ENCODE assay signal across 11 cellular contexts in genomic region chr14:51547260-51547659, GRCh38.
A peak's percentile ranks its signal among the peaks of the same experiment; 100 is the strongest.
DNase-seq lines count a peak whose midpoint lies in the region; ATAC-seq, FAIRE-seq and TF ChIP-seq lines count a peak whose summit lies in the region.
"Had no signal": no experiment of that assay in that cellular context is flagged by ENCODE, and none has a peak within 500 bp of the region (broad histone marks: within the 10 kb centered on the region; RNA-seq: fewer than 3 reads in every experiment).

No MANE protein-coding gene starts in this region.

- H3K4me1 ChIP-seq in SJCRH30 (peaks cover 18% of the 10 kb centered on the region), prostate gland (replicated peaks) (peaks cover 2% of the 10 kb centered on the region)
- no peaks in the 10 kb centered on the region for H3K4me1 ChIP-seq in naive thymus-derived CD4-positive, alpha-beta T cell (ENCODE audit: control insufficient read depth in 2 of 2, insufficient read depth in 2 of 2, low read length in 2 of 2)
- H3K4me1 ChIP-seq: Peyer's patch had no signal

- H3K27me3 ChIP-seq in SJCRH30 (no peaks in the 10 kb centered on the region), prostate gland (replicated peaks; ENCODE audit: insufficient read depth) (no peaks in the 10 kb centered on the region)
- H3K27me3 ChIP-seq in naive thymus-derived CD4-positive, alpha-beta T cell (ENCODE audit: control insufficient read depth in 2 of 2, insufficient read depth in 2 of 2, low read length in 2 of 2): no peaks in the 10 kb centered on the region
- H3K27me3 ChIP-seq: Peyer's patch had no signal

- no peak for TF ChIP-seq POLR2A in prostate gland (IDR thresholded peaks at IDR 0.05)
- no peak for TF ChIP-seq POLR2A in GM12891 (IDR thresholded peaks at IDR 0.05; ENCODE audit: low read depth, low read length)

- POLR2A ChIA-PET in naive thymus-derived CD4-positive, alpha-beta T cell (lab: Charles Lee): no interaction called here

- no peaks in the 10 kb centered on the region for H3K36me3 Mint-ChIP-seq in naive thymus-derived CD4-positive, alpha-beta T cell
- H3K36me3 Mint-ChIP-seq: activated naive CD8-positive, alpha-beta T cell treated with anti-CD3 and anti-CD28 coated beads, Interleukin-2, amount 10 ng/mL, durations not matched to agents 7 days and 5 days had no signal

- no peak overlapping the region for H3K4me3 Mint-ChIP-seq in naive thymus-derived CD4-positive, alpha-beta T cell
- H3K4me3 Mint-ChIP-seq: activated naive CD8-positive, alpha-beta T cell treated with anti-CD3 and anti-CD28 coated beads, Interleukin-2, amount 10 ng/mL, durations not matched to agents 7 days and 5 days had no signal

- no peak for ATAC-seq in naive thymus-derived CD4-positive, alpha-beta T cell

- DNase-seq in DMS 273 treated with DMSO at 0.1 percent for 48 hours (lab: John Stamatoyannopoulos, UW) (peak; percentile 73), SJCRH30 (peak; percentile 44 to 57), fibroblast of villous mesenchyme (ENCODE audit: low read depth) (peak; percentile 99), prostate gland (ENCODE audit: low spot score) (peak; percentile 36), cortex of kidney (lab: John Stamatoyannopoulos, UW) (no peak), GM12891 (ENCODE audit: insufficient read length, low spot score) (no peak), D721Med (ENCODE audit: insufficient read length, low spot score) (no peak)
- DNase-seq in naive thymus-derived CD4-positive, alpha-beta T cell: no peak
- DNase-seq: activated naive CD8-positive, alpha-beta T cell treated with anti-CD3 and anti-CD28 coated beads, Interleukin-2, amount 10 ng/mL, durations not matched to agents 7 days and 5 days; occipital lobe had no signal

- H3K9me3 ChIP-seq in SJCRH30 (replicated peaks) (no peaks in the 10 kb centered on the region), prostate gland (no peaks in the 10 kb centered on the region)
- H3K9me3 ChIP-seq in naive thymus-derived CD4-positive, alpha-beta T cell (ENCODE audit: control insufficient read depth in 2 of 3, low read length in 3 of 3): no peaks in the 10 kb centered on the region
- H3K9me3 ChIP-seq: Peyer's patch had no signal

- H3K4me1 Mint-ChIP-seq in naive thymus-derived CD4-positive, alpha-beta T cell: no peaks in the 10 kb centered on the region
- H3K4me1 Mint-ChIP-seq: activated naive CD8-positive, alpha-beta T cell treated with anti-CD3 and anti-CD28 coated beads, Interleukin-2, amount 10 ng/mL, durations not matched to agents 7 days and 5 days had no signal

- H3K9me3 Mint-ChIP-seq in naive thymus-derived CD4-positive, alpha-beta T cell: no peaks in the 10 kb centered on the region
- H3K9me3 Mint-ChIP-seq: activated naive CD8-positive, alpha-beta T cell treated with anti-CD3 and anti-CD28 coated beads, Interleukin-2, amount 10 ng/mL, durations not matched to agents 7 days and 5 days had no signal

- FAIRE-seq in GM12891 (lab: Jason Lieb, UNC) (no peak), D721Med (lab: Jason Lieb, UNC) (no peak)

- intact Hi-C loops in prostate gland (cut with DNase I): loop anchor here (2.0 to 5.0 kb wide), 2 partner anchors 40 to 152 kb away; no protein-coding TSS in a partner anchor
- intact Hi-C loops in naive thymus-derived CD4-positive, alpha-beta T cell (cut with micrococcal nuclease): no loop called here

- H3K27ac ChIP-seq in SJCRH30 (peak overlapping the region; percentile 51), prostate gland (peak overlapping the region; percentile 4 to 17)
- no peak overlapping the region for H3K27ac ChIP-seq in naive thymus-derived CD4-positive, alpha-beta T cell (ENCODE audit: low read depth, low read length)

- H3K4me3 ChIP-seq in SJCRH30 (no peak overlapping the region), fibroblast of villous mesenchyme (ENCODE audit: low read depth, low read length) (no peak overlapping the region), prostate gland (no peak overlapping the region)
- H3K4me3 ChIP-seq in naive thymus-derived CD4-positive, alpha-beta T cell (ENCODE audit: low read length): no peak overlapping the region
- H3K4me3 ChIP-seq: Peyer's patch had no signal

- TF ChIP-seq CTCF in fibroblast of villous mesenchyme (IDR thresholded peaks at IDR 0.05; ENCODE audit: insufficient read depth, low read depth, low read length): no peak
- no peak for TF ChIP-seq CTCF in prostate gland (IDR thresholded peaks at IDR 0.05)
- no peak for TF ChIP-seq CTCF in D721Med (IDR thresholded peaks at IDR 0.05; ENCODE audit: insufficient read depth, missing control alignments)

- 40% methylated on average over 3 of the region's 3 CpGs for WGBS in prostate gland

- H3K36me3 ChIP-seq in SJCRH30 (no peaks in the 10 kb centered on the region), prostate gland (no peaks in the 10 kb centered on the region)
- H3K36me3 ChIP-seq in naive thymus-derived CD4-positive, alpha-beta T cell (ENCODE audit: control insufficient read depth in 2 of 3, insufficient read depth in 3 of 3, low read length in 3 of 3): no peaks in the 10 kb centered on the region
- H3K36me3 ChIP-seq: Peyer's patch had no signal

- peaks cover 5 to 35% (median 24%) of the 10 kb centered on the region in 5 donors for H3K27me3 Mint-ChIP-seq in naive thymus-derived CD4-positive, alpha-beta T cell

- CTCF ChIA-PET in naive thymus-derived CD4-positive, alpha-beta T cell (lab: Charles Lee): no interaction called here

- no peak overlapping the region for H3K27ac Mint-ChIP-seq in naive thymus-derived CD4-positive, alpha-beta T cell
- H3K27ac Mint-ChIP-seq: activated naive CD8-positive, alpha-beta T cell treated with anti-CD3 and anti-CD28 coated beads, Interleukin-2, amount 10 ng/mL, durations not matched to agents 7 days and 5 days had no signal

TF ChIP-seq in GM12891, 5 proteins besides CTCF, POLR2A, EP300 and RAD21:
- TF ChIP-seq POLR2AphosphoS5 (IDR thresholded peaks at IDR 0.05; ENCODE audit: low read depth, low read length) (no peak), SPI1 (IDR thresholded peaks at IDR 0.05; ENCODE audit: low read depth, low read length) (no peak), TAF1 (IDR thresholded peaks at IDR 0.05; ENCODE audit: low read depth, low read length) (no peak), POU2F2 (IDR thresholded peaks at IDR 0.05; ENCODE audit: low read depth, low read length) (no peak), PAX5 (IDR thresholded peaks at IDR 0.05; ENCODE audit: insufficient read depth, low read length, severe bottlenecking) (no peak)

Comparison
In these comparisons a context has a peak if more than half of its experiments do, and no peak if none do; other contexts are left out.
1. DNase-seq: peak in DMS 273 treated with DMSO at 0.1 percent for 48 hours (single experiment), SJCRH30 (2 of 2), fibroblast of villous mesenchyme (single experiment) and prostate gland (single experiment); none in cortex of kidney (single experiment), naive thymus-derived CD4-positive, alpha-beta T cell (0 of 9), GM12891 (single experiment) and D721Med (single experiment).